Comparison of ENCODE assay signal across 17 cellular contexts in genomic region chr12:116244474-116245090, GRCh38. TPM values are rescaled to one million over a fixed set of nuclear protein-coding genes. Genes with fewer than 3 reads are reported as not detected.
DNase-seq lines count a peak whose midpoint lies in the region; ATAC-seq, FAIRE-seq and TF ChIP-seq lines count a peak whose summit lies in the region.
"Had no signal": no experiment of that assay in that cellular context is flagged by ENCODE, and none has a peak within 500 bp of the region (broad histone marks: within the 10 kb centered on the region; RNA-seq: fewer than 3 reads in every experiment).

No MANE protein-coding gene starts in this region.

- H3K4me1 ChIP-seq in K562 (replicated peaks in 1 of 2; ENCODE audit: control insufficient read depth in 2 of 2, insufficient read depth in 2 of 2, low read length in 2 of 2) (peaks cover 0 to 28% of the 10 kb centered on the region in 2 experiments; a peak in 4 of 5 replicates), thyroid gland (peaks cover 41 to 62% of the 10 kb centered on the region in 2 donors)

- FAIRE-seq in K562 (lab: Jason Lieb, UNC), result no peak

- TF ChIP-seq EP300 in K562 (IDR thresholded peaks at IDR 0.05; ENCODE audit: low read length), result no peak

- H3K36me3 ChIP-seq in K562 (ENCODE audit: control insufficient read depth, insufficient read depth, low read length), result no peaks in the 10 kb centered on the region
- H3K36me3 ChIP-seq in thyroid gland, result no peaks in the 10 kb centered on the region
- H3K36me3 ChIP-seq: upper lobe of left lung had no signal

- H3K9me1 ChIP-seq in K562 (ENCODE audit: control insufficient read depth, insufficient read depth, low read length), result peaks cover 6% of the 10 kb centered on the region

- POLR2A ChIA-PET in K562 (lab: Yijun Ruan, JAX), result interaction anchor here (1.1 to 1.9 kb wide), 4 partner anchors 9 to 39 kb away, joined by 3 to 5 read pairs (median 4); no protein-coding TSS in a partner anchor

- peak overlapping the region; percentile 44 for H3K4me3 Mint-ChIP-seq in stimulated activated naive CD8-positive, alpha-beta T cell treated with anti-CD3 and anti-CD28 coated beads, Interleukin-15, Interleukin-2, amounts not matched to agents 100 ng/mL and 50 ng/mL, for 24 hours
- peak overlapping the region in 4 of 8 donors; percentile 32 to 73 (median 50) for H3K4me3 Mint-ChIP-seq in naive B cell
- H3K4me3 Mint-ChIP-seq: T-helper 2 cell treated with Interferon-gamma antibody and Interleukin-4, amounts not matched to agents 5 μg/mL and 100 μg/mL, for 36 hours had no signal

- DNase-seq in stimulated activated naive CD8-positive, alpha-beta T cell treated with anti-CD3 and anti-CD28 coated beads, Interleukin-15, Interleukin-2, amounts not matched to agents 100 U/mL and 50 U/mL, for 24 hours, result no peak
- DNase-seq in K562 (ENCODE audit: extremely low read depth in 1 of 4, low spot score in 3 of 4) (no peak), naive B cell (no peak), thyroid gland (no peak), NCI-H748 (lab: John Stamatoyannopoulos, UW; ENCODE audit: unreplicated experiment) (no peak), NCI-H226 (no peak)
- no peak for DNase-seq in activated effector memory CD4-positive, alpha-beta T cell treated with Interleukin-2 at 50 U/mL for 16 hours
- DNase-seq: activated CD4-positive, alpha-beta T cell treated with anti-CD3 and anti-CD28 coated beads for 48 hours; activated T-cell treated with anti-CD3 and anti-CD28 coated beads for 4 hours; amniotic stem cell; MM.1S; NCI-H2107; Right ventricle myocardium superior had no signal

- H3K36me3 Mint-ChIP-seq in stimulated activated naive CD8-positive, alpha-beta T cell treated with anti-CD3 and anti-CD28 coated beads, Interleukin-15, Interleukin-2, amounts not matched to agents 100 ng/mL and 50 ng/mL, for 24 hours (ENCODE audit: low read depth), result peaks cover 11% of the 10 kb centered on the region
- no peaks in the 10 kb centered on the region for H3K36me3 Mint-ChIP-seq in naive B cell

- TF ChIP-seq RAD21 in K562 (CRISPR knock-in tag; conservative IDR thresholded peaks at IDR 0.05 in 1 of 2, IDR thresholded peaks at IDR 0.05 in 1 of 2), result no peak

- peaks cover 7% of the 10 kb centered on the region; the same call in 1 of the 2 replicates for H4K20me1 ChIP-seq in K562 (replicated peaks; ENCODE audit: control insufficient read depth, insufficient read depth, low read length)

- H2AFZ ChIP-seq in K562 (ENCODE audit: low read depth, low read length), result no peak overlapping the region

- 66% methylated on average over 6 of the region's 6 CpGs for WGBS in K562 (ENCODE audit: insufficient coverage, low coverage, missing lambda C conversion rate)
- 83 to 87% methylated on average over 6 of the region's 6 CpGs for WGBS in thyroid gland, 2 donors

- H3K4me1 Mint-ChIP-seq in stimulated activated naive CD8-positive, alpha-beta T cell treated with anti-CD3 and anti-CD28 coated beads, Interleukin-15, Interleukin-2, amounts not matched to agents 100 ng/mL and 50 ng/mL, for 24 hours (ENCODE audit: low read depth), result peaks cover 84% of the 10 kb centered on the region
- H3K4me1 Mint-ChIP-seq in naive B cell, result peaks cover 50 to 91% (median 86%) of the 10 kb centered on the region in 3 donors

- peaks cover 4% of the 10 kb centered on the region for H3K9me3 Mint-ChIP-seq in stimulated activated naive CD8-positive, alpha-beta T cell treated with anti-CD3 and anti-CD28 coated beads, Interleukin-15, Interleukin-2, amounts not matched to agents 100 ng/mL and 50 ng/mL, for 24 hours
- peaks cover 0 to 5% (median 2%) of the 10 kb centered on the region in 7 donors for H3K9me3 Mint-ChIP-seq in naive B cell

- TF ChIP-seq POLR2A in K562 (conservative IDR thresholded peaks at IDR 0.05) (no peak), thyroid gland (IDR thresholded peaks at IDR 0.05) (no peak)

- no peak overlapping the region for H3K4me2 ChIP-seq in K562 (ENCODE audit: insufficient read depth, low read length)

- peak overlapping the region; percentile 12 for H3K27ac Mint-ChIP-seq in stimulated activated naive CD8-positive, alpha-beta T cell treated with anti-CD3 and anti-CD28 coated beads, Interleukin-15, Interleukin-2, amounts not matched to agents 100 ng/mL and 50 ng/mL, for 24 hours
- H3K27ac Mint-ChIP-seq in naive B cell, result peak overlapping the region; percentile 35 to 87 (median 63)
- H3K27ac Mint-ChIP-seq: T-helper 2 cell treated with Interferon-gamma antibody and Interleukin-4, amounts not matched to agents 5 μg/mL and 100 μg/mL, for 36 hours had no signal

- intact Hi-C loops in K562 (cut with micrococcal nuclease), result no loop called here
- intact Hi-C loops in thyroid gland (cut with DNase I), result no loop called here

- no peaks in the 10 kb centered on the region for H3K27me3 ChIP-seq in K562 (ENCODE audit: control insufficient read depth in 2 of 2, insufficient read depth in 2 of 2, low read length in 2 of 2)
- no peaks in the 10 kb centered on the region for H3K27me3 ChIP-seq in thyroid gland
- H3K27me3 ChIP-seq: upper lobe of left lung had no signal

- H3K27ac ChIP-seq in K562 (ENCODE audit: extremely low read depth, low read depth, low read length) (0 out of 3 replicates have a peak overlapping the region, but pooled peaks have one; percentile 20), thyroid gland (no peak overlapping the region)
- H3K27ac ChIP-seq: coronary artery had no signal

- no peak for ATAC-seq in stimulated activated naive CD8-positive, alpha-beta T cell treated with anti-CD3 and anti-CD28 coated beads, Interleukin-15, Interleukin-2, amounts not matched to agents 100 U/mL and 50 U/mL, for 24 hours
- ATAC-seq in K562 (peak; percentile 33), naive B cell (ENCODE audit: low read depth in 2 of 2) (no peak)

- CTCF ChIA-PET in K562 (lab: Yijun Ruan, JAX; ENCODE audit: low intra/inter-chr PET ratio), result no interaction called here

- in situ Hi-C loops in K562 (cut with MboI), result no loop called here

- H3K9me3 ChIP-seq in K562 (replicated peaks; ENCODE audit: control insufficient read depth, insufficient read depth, low read depth, low read length) (0 out of 2 replicates have a peak, but pooled peaks cover under 1% of the 10 kb centered on the region), thyroid gland (no peaks in the 10 kb centered on the region)
- H3K9me3 ChIP-seq: upper lobe of left lung had no signal

- H3K79me2 ChIP-seq in K562 (ENCODE audit: control insufficient read depth, insufficient read depth, low read length), result peaks cover 96% of the 10 kb centered on the region

- TF ChIP-seq CTCF in K562 (IDR thresholded peaks at IDR 0.05 in 2 of 3, conservative IDR thresholded peaks at IDR 0.05 in 1 of 3; ENCODE audit: insufficient read depth in 2 of 3, low read depth in 1 of 3, low read length in 3 of 3), result no peak
- no peak for TF ChIP-seq CTCF in thyroid gland (IDR thresholded peaks at IDR 0.05)

- BruUV-seq in K562 (replicated peaks; lab: Mats Ljungman, UMichigan), result no TSS peak

- H3K27me3 Mint-ChIP-seq in stimulated activated naive CD8-positive, alpha-beta T cell treated with anti-CD3 and anti-CD28 coated beads, Interleukin-15, Interleukin-2, amounts not matched to agents 100 ng/mL and 50 ng/mL, for 24 hours, result no peaks in the 10 kb centered on the region
- no peaks in the 10 kb centered on the region for H3K27me3 Mint-ChIP-seq in naive B cell

- no peak overlapping the region; a peak in 1 of 4 replicates for H3K9ac ChIP-seq in K562 (ENCODE audit: insufficient read depth in 1 of 2, low read depth in 2 of 2, low read length in 2 of 2)

- H3K4me3 ChIP-seq in K562, result no peak overlapping the region
- no peak overlapping the region for H3K4me3 ChIP-seq in thyroid gland (replicated peaks in 1 of 3)
- H3K4me3 ChIP-seq: coronary artery, upper lobe of left lung had no signal

TF ChIP-seq in K562, 482 proteins besides CTCF, POLR2A, EP300 and RAD21:
- TF ChIP-seq ZNF121 (CRISPR knock-in tag; conservative IDR thresholded peaks at IDR 0.05) (0 out of 2 replicates have a peak, but pooled peaks have one; percentile 40), ILK (tag; IDR thresholded peaks at IDR 0.05; ENCODE audit: borderline replicate concordance, low read depth) (no peak)

RNA-seq across cellular contexts. Expression of gene MED13L, which starts 32.9 kb away (rescaled TPM):
- total RNA-seq in K562 (2011; cell fraction: chromatin; rRNA removed; ENCODE audit: low replicate concordance), result 259 and 607 TPM in 2 replicates
- total RNA-seq in K562 (2011; cell fraction: nucleolus; rRNA removed), result 97.6 and 127 TPM in 2 replicates
- total RNA-seq in K562 (2011; cell fraction: nucleoplasm; rRNA removed), result 277 and 397 TPM in 2 replicates
- total RNA-seq in K562 (2014; rRNA removed) (29.3 and 32.5 TPM in 2 replicates), K562 (2014; rRNA removed; fragmentation: Illumina TruSeq; extraction: Trizol) (71.9 and 82.3 TPM in 2 replicates), K562 (2015; rRNA removed; fragmentation: Illumina TruSeq; extraction: Trizol) (70.1 and 70.8 TPM in 2 replicates), K562 (2021) (76.9 and 90.3 TPM in 2 replicates), thyroid gland (100 to 1,000 TPM; 168 to 349 (median 246) TPM)
- polyA plus RNA-seq in K562 (2011; rRNA removed) (45.8 and 48.0 TPM in 2 replicates), K562 (2014; fragmentation: Illumina TruSeq; extraction: Trizol) (34.0 and 36.9 TPM in 2 replicates), K562 (2014; fragmentation: Nextera tagmentation; extraction: Ambion mirVana) (10 to 100 TPM; 13.4 to 22.0 TPM), K562 (2014; rRNA removed) (25.7 and 26.8 TPM in 2 replicates), naive B cell (ENCODE audit: low read depth in 6 of 6) (10 to 100 TPM; 12.5 to 19.2 (median 16.2) TPM)
- 26.1 and 36.3 TPM in 2 replicates for polyA plus RNA-seq in K562 (2011; cell fraction: cytosol; rRNA removed)
- 102 and 117 TPM in 2 replicates for polyA plus RNA-seq in K562 (2011; cell fraction: nucleus; rRNA removed)
- polyA plus RNA-seq in K562 (2012), result 29.2 and 39.4 TPM in 2 replicates
- 279 and 322 TPM in 2 replicates for polyA minus RNA-seq in K562 (2011; rRNA and poly(A)+ RNA removed)
- polyA minus RNA-seq in K562 (2011; cell fraction: cytosol; rRNA and poly(A)+ RNA removed), result 59.1 and 73.6 TPM in 2 replicates
- 174 and 313 TPM in 2 replicates for polyA minus RNA-seq in K562 (2011; cell fraction: nucleus; rRNA and poly(A)+ RNA removed)
